ENCODE assay signal across 29 cellular contexts in the genomic region with DNA sequence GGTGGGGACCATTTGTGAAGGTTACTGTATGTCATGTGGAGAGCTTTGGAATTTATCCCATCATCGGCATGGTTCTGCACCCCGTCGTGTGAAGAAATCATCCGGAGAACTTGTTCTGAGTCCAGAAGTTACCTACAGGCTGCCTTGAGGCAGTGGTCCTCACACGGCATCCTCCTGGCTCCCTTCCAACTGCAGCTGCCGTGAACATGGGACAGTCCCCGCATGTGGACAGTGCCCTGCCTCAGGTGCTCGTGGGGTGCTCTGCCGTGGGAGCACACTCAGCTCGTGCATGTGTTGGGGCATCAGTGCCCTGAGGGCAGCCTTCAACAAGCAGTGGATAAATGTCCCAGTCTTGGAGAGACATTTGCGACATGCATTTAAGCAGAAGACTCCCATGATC.
"Had no signal": no experiment of that assay in that cellular context is flagged by ENCODE, and none has a peak within 500 bp of the region (broad histone marks: within the 10 kb centered on the region; RNA-seq: fewer than 3 reads in every experiment).

No MANE protein-coding gene starts in this region.

- H3K36me3 ChIP-seq: right lobe of liver had no signal

- H3K4me1 ChIP-seq: heart left ventricle, left lung, lower lobe of right lung, right atrium auricular region, right lobe of liver, tibial nerve, upper lobe of left lung had no signal

- H3K4me3 ChIP-seq: heart left ventricle, left lung, lower lobe of right lung, right atrium auricular region, right lobe of liver, smooth muscle cell, tibial nerve, upper lobe of left lung had no signal

- FAIRE-seq: islet of Langerhans, kidney had no signal

- H2AFZ ChIP-seq: parathyroid adenoma had no signal

- H3K9me3 Mint-ChIP-seq: immature natural killer cell; naive thymus-derived CD8-positive, alpha-beta T cell; nephron; neural crest cell; stimulated activated naive CD8-positive, alpha-beta T cell treated with anti-CD3 and anti-CD28 coated beads, Interleukin-15, amount 100 ng/mL, for 72 hours had no signal

- DNase-seq: heart left ventricle; hypothalamus; immature natural killer cell; kidney; left colon; lower lobe of right lung; mammary epithelial cell; mesenchymal stem cell; occipital lobe; right lobe of liver; stimulated activated CD4-positive, alpha-beta T cell treated with anti-CD3 and anti-CD28 coated beads, Interleukin-12 subunit alpha, Interleukin-12 subunit beta, amount 100 ng/mL, for 4 hours; stimulated activated CD4-positive, alpha-beta T cell treated with anti-CD3 and anti-CD28 coated beads, Interleukin-15, amount 100 ng/mL, for 24 hours; stimulated activated CD4-positive, alpha-beta T cell treated with anti-CD3 and anti-CD28 coated beads, Interleukin-2, amount 100 ng/mL, for 24 hours; stimulated activated CD4-positive, alpha-beta T cell treated with anti-CD3 and anti-CD28 coated beads, Interleukin-4, amount 100 ng/mL, for 1 hour; stimulated activated naive CD4-positive, alpha-beta T cell; stimulated activated naive CD8-positive, alpha-beta T cell treated with anti-CD3 and anti-CD28 coated beads, Interleukin-15, amount 100 ng/mL, for 72 hours; substantia nigra; upper lobe of left lung had no signal

- H3K9ac ChIP-seq: parathyroid adenoma had no signal

- H3K79me2 ChIP-seq: parathyroid adenoma had no signal

- H3K27me3 ChIP-seq: heart left ventricle, left lung, neutrophil, right atrium auricular region, right lobe of liver, tibial nerve, upper lobe of left lung had no signal

- ATAC-seq: heart left ventricle; left colon; left lung; lower lobe of right lung; naive thymus-derived CD8-positive, alpha-beta T cell; right lobe of liver; stimulated activated naive CD8-positive, alpha-beta T cell treated with anti-CD3 and anti-CD28 coated beads, Interleukin-15, amount 100 ng/mL, for 72 hours had no signal

- H3K27ac Mint-ChIP-seq: immature natural killer cell; naive thymus-derived CD8-positive, alpha-beta T cell; nephron; progenitor cell of endocrine pancreas had no signal

- H3K9me3 ChIP-seq: heart left ventricle, left lung, lower lobe of right lung, neutrophil, right atrium auricular region, right lobe of liver, tibial nerve, upper lobe of left lung had no signal

- H3K4me2 ChIP-seq: smooth muscle cell had no signal

- H3K27me3 Mint-ChIP-seq: naive thymus-derived CD8-positive, alpha-beta T cell; progenitor cell of endocrine pancreas; stimulated activated naive CD8-positive, alpha-beta T cell treated with anti-CD3 and anti-CD28 coated beads, Interleukin-15, amount 100 ng/mL, for 72 hours had no signal

- H3K27ac ChIP-seq: heart left ventricle, left lung, lower lobe of right lung, neutrophil, parathyroid adenoma, right atrium auricular region, right lobe of liver, tibial nerve, upper lobe of left lung had no signal

- H3K4me1 Mint-ChIP-seq: immature natural killer cell; naive thymus-derived CD8-positive, alpha-beta T cell; stimulated activated naive CD8-positive, alpha-beta T cell treated with anti-CD3 and anti-CD28 coated beads, Interleukin-15, amount 100 ng/mL, for 72 hours had no signal

- H3K4me3 Mint-ChIP-seq: immature natural killer cell; naive thymus-derived CD8-positive, alpha-beta T cell; nephron; neural crest cell; stimulated activated naive CD8-positive, alpha-beta T cell treated with anti-CD3 and anti-CD28 coated beads, Interleukin-15, amount 100 ng/mL, for 72 hours had no signal
